1 cellular context compared by ENCODE assay signal in genomic region chr1:15937706-15938168, GRCh38.
TF ChIP-seq lines count a peak whose summit lies in the region.

No MANE protein-coding gene starts in this region.

TF ChIP-seq in GM23338, 12 proteins besides CTCF, POLR2A, EP300 and RAD21 (continued from another document):
- TF ChIP-seq ZNF462 (CRISPR knock-in tag; IDR thresholded peaks at IDR 0.05) (no peak), CREB1 (CRISPR knock-in tag; IDR thresholded peaks at IDR 0.05; ENCODE audit: low read depth) (no peak)
